Comparison of ENCODE assay signal across 8 cellular contexts in the genomic region with DNA sequence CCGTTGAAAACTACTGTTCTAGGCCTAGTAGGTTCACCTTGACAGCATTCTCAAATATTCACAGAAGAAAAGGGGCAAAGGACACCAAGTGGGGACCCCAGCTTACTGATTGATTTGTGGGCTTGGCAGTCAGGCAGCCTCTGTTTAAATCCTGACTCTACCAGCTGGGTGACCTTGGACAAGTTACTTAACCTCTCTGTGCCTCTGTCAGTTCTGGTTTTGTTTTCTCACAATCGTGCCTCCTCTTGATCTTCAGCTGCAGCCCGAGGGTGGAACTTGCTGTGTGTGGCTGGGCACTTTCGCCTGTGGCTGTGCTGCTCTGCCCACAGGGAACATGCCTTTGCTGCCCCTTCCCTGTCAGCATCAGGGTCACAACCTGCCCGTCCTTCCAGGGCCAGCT. TPM values are rescaled to one million over a fixed set of nuclear protein-coding genes. Genes with fewer than 3 reads are reported as not detected.
DNase-seq lines count a peak whose midpoint lies in the region; ATAC-seq, FAIRE-seq and TF ChIP-seq lines count a peak whose summit lies in the region.

No MANE protein-coding gene starts in this region.

- no peak overlapping the region for H3K18ac ChIP-seq in IMR-90 (ENCODE audit: low read depth, low read length)

- no peak overlapping the region for H2AK5ac ChIP-seq in IMR-90 (ENCODE audit: low read depth, low read length)

- H3K23ac ChIP-seq in IMR-90 (ENCODE audit: low read depth, low read length) = no peak overlapping the region

- intact Hi-C loops in activated naive CD4-positive, alpha-beta T cell treated with anti-CD3 and anti-CD28 coated beads for 36 hours (cut with micrococcal nuclease) = loop anchor here (2.0 to 10.0 kb wide), 3 partner anchors 17 to 219 kb away; a partner anchor contains a TSS
- intact Hi-C loops in IMR-90 (cut with micrococcal nuclease) (no loop called here), GM12878 (cut with micrococcal nuclease; ENCODE audit: unreplicated experiment) (no loop called here), posterior cingulate gyrus (cut with DNase I) (no loop called here)

- H2BK20ac ChIP-seq in IMR-90 (ENCODE audit: low read depth, low read length) = no peak overlapping the region

- H3K79me2 ChIP-seq in GM12878 (ENCODE audit: control insufficient read depth, insufficient read depth, low read length) = no peaks in the 10 kb centered on the region

- ATAC-seq in IMR-90 (ENCODE audit: low read depth) (no peak), GM12878 (peak; percentile 54), thoracic aorta (ENCODE audit: insufficient number of reproducible peaks, low FRiP score, low read depth) (no peak), HG03565 (IDR thresholded peaks at IDR 0.05; ENCODE audit: unreplicated experiment) (no peak), HG02642 (IDR thresholded peaks at IDR 0.05; ENCODE audit: poor library complexity, unreplicated experiment) (no peak)

- no peak overlapping the region for H3K4ac ChIP-seq in IMR-90 (ENCODE audit: low read depth, low read length)

- H3K9me3 Mint-ChIP-seq in activated naive CD4-positive, alpha-beta T cell treated with anti-CD3 and anti-CD28 coated beads, Interleukin-2, amount 50 U/mL, for 24 hours = no peaks in the 10 kb centered on the region
- H3K9me3 Mint-ChIP-seq in activated naive CD4-positive, alpha-beta T cell treated with anti-CD3 and anti-CD28 coated beads for 36 hours = no peaks in the 10 kb centered on the region

- SMC1A ChIA-PET in GM12878 (lab: Charles Lee; ENCODE audit: uncharacterized antibody, unreplicated experiment) = interaction anchor here (1.2 kb wide), 1 partner anchor 138 kb away, joined by 3 read pairs; no protein-coding TSS in a partner anchor

- FAIRE-seq in GM12878 (lab: Jason Lieb, UNC) = no peak

- H3K4me1 ChIP-seq in IMR-90 (ENCODE audit: control insufficient read depth, insufficient read depth, low read length) (peaks cover 3% of the 10 kb centered on the region; the same call in 1 of the 2 replicates), GM12878 (ENCODE audit: control insufficient read depth, insufficient read depth, low read length) (peaks cover 18% of the 10 kb centered on the region), thoracic aorta (ENCODE audit: control insufficient read depth in 1 of 2, low read depth in 2 of 2) (no peaks in the 10 kb centered on the region)

- H4K5ac ChIP-seq in IMR-90 (ENCODE audit: low read depth, low read length) = no peak overlapping the region

- H2AFZ ChIP-seq in IMR-90 (replicated peaks; ENCODE audit: low read length, poor library complexity) (no peak overlapping the region), GM12878 (ENCODE audit: control insufficient read depth, low read depth, low read length) (peak overlapping the region; percentile 62; the same call in 1 of the 2 replicates)

- RAD21 ChIA-PET in GM12878 (lab: Charles Lee; ENCODE audit: unreplicated experiment) = interaction anchor here (1.3 kb wide), 1 partner anchor 398 kb away, joined by 3 read pairs; no protein-coding TSS in a partner anchor

- peak overlapping the region; percentile 78 for H2AK9ac ChIP-seq in IMR-90 (replicated peaks; ENCODE audit: low read depth, low read length, poor library complexity)

- dilution Hi-C loops in IMR-90 (cut with HindIII; ENCODE audit: low sequenced_read_pairs, unreplicated experiment) = no loop called here

- POLR2A ChIA-PET in IMR-90 (lab: Charles Lee; ENCODE audit: unreplicated experiment) = no interaction called here
- POLR2A ChIA-PET in GM12878 (lab: Charles Lee) = no interaction called here

- H3K27me3 Mint-ChIP-seq in activated naive CD4-positive, alpha-beta T cell treated with anti-CD3 and anti-CD28 coated beads, Interleukin-2, amount 50 U/mL, for 24 hours = no peaks in the 10 kb centered on the region
- H3K27me3 Mint-ChIP-seq in activated naive CD4-positive, alpha-beta T cell treated with anti-CD3 and anti-CD28 coated beads for 36 hours (ENCODE audit: low read depth) = peaks cover 9% of the 10 kb centered on the region

- H3K27ac ChIP-seq in IMR-90 (ENCODE audit: insufficient read depth, low read length) (no peak overlapping the region), GM12878 (ENCODE audit: control insufficient read depth, insufficient read depth) (no peak overlapping the region), thoracic aorta (no peak overlapping the region)

- peaks cover 32% of the 10 kb centered on the region for H3K4me1 Mint-ChIP-seq in activated naive CD4-positive, alpha-beta T cell treated with anti-CD3 and anti-CD28 coated beads, Interleukin-2, amount 50 U/mL, for 24 hours
- H3K4me1 Mint-ChIP-seq in activated naive CD4-positive, alpha-beta T cell treated with anti-CD3 and anti-CD28 coated beads for 36 hours (ENCODE audit: low read depth) = peaks cover 24% of the 10 kb centered on the region

- WGBS in IMR-90 (ENCODE audit: extremely low coverage in 2 of 2, insufficient read length in 1 of 2), 2 experiments = 61% methylated on average over 4 of the region's 5 CpGs; no CpG with 5 or more reads in 1 of the 2 experiments
- WGBS in GM12878 (ENCODE audit: insufficient coverage, insufficient replicate concordance, low lambda C conversion rate, missing lambda C conversion rate) = 20% methylated on average over 5 of the region's 5 CpGs

- no peak overlapping the region for H4K91ac ChIP-seq in IMR-90 (ENCODE audit: insufficient read depth, low read depth, low read length)

- no peak for TF ChIP-seq POLR2A in IMR-90 (IDR thresholded peaks at IDR 0.05; ENCODE audit: low read depth, low read length)
- TF ChIP-seq POLR2A in GM12878 (IDR thresholded peaks at IDR 0.05; ENCODE audit: low read depth, low read length) = no peak

- H2BK120ac ChIP-seq in IMR-90 (ENCODE audit: low read depth, low read length) = no peak overlapping the region

- H3K9ac ChIP-seq in IMR-90 (ENCODE audit: low read depth, low read length) (no peak overlapping the region), GM12878 (ENCODE audit: control insufficient read depth, insufficient read depth, low read length) (no peak overlapping the region)

- H3K4me3 Mint-ChIP-seq in activated naive CD4-positive, alpha-beta T cell treated with anti-CD3 and anti-CD28 coated beads, Interleukin-2, amount 50 U/mL, for 24 hours = peak overlapping the region; percentile 54
- no peak overlapping the region for H3K4me3 Mint-ChIP-seq in activated naive CD4-positive, alpha-beta T cell treated with anti-CD3 and anti-CD28 coated beads for 36 hours

- H3K14ac ChIP-seq in IMR-90 (replicated peaks; ENCODE audit: low read depth, low read length) = no peak overlapping the region

- DNase-seq in activated naive CD4-positive, alpha-beta T cell treated with anti-CD3 and anti-CD28 coated beads for 36 hours = no peak
- DNase-seq in IMR-90 (no peak), GM12878 (ENCODE audit: low read depth, low spot score) (no peak), thoracic aorta (ENCODE audit: low spot score) (no peak), posterior cingulate gyrus (no peak)

- H2BK5ac ChIP-seq in IMR-90 (ENCODE audit: low read depth, low read length, poor library complexity, severe bottlenecking) = no peak overlapping the region

- no peaks in the 10 kb centered on the region for H3K79me1 ChIP-seq in IMR-90 (ENCODE audit: low read depth in 1 of 2, low read length in 2 of 2)

- no peak overlapping the region for H3K27ac Mint-ChIP-seq in activated naive CD4-positive, alpha-beta T cell treated with anti-CD3 and anti-CD28 coated beads, Interleukin-2, amount 50 U/mL, for 24 hours
- H3K27ac Mint-ChIP-seq in activated naive CD4-positive, alpha-beta T cell treated with anti-CD3 and anti-CD28 coated beads for 36 hours = no peak overlapping the region

- H2BK15ac ChIP-seq in IMR-90 (ENCODE audit: low read depth, low read length) = no peak overlapping the region

- CTCF ChIA-PET in activated naive CD4-positive, alpha-beta T cell treated with anti-CD3 and anti-CD28 coated beads for 36 hours (lab: Charles Lee) = interaction anchor here (0.6 to 1.5 kb wide), 5 partner anchors 14 to 91 kb away, joined by 3 to 18 read pairs (median 4); no protein-coding TSS in a partner anchor
- CTCF ChIA-PET in IMR-90 (lab: Yijun Ruan, JAX) (no interaction called here), GM12878 (lab: Yijun Ruan, JAX) (no interaction called here)

- no peak for TF ChIP-seq EP300 in GM12878 (IDR thresholded peaks at IDR 0.05; ENCODE audit: borderline replicate concordance in 1 of 2, control insufficient read depth in 1 of 2, low read depth in 2 of 2, low read length in 2 of 2)

- H3K9me3 ChIP-seq in IMR-90 (ENCODE audit: control insufficient read depth, insufficient read depth, low read length) (no peaks in the 10 kb centered on the region), GM12878 (replicated peaks; ENCODE audit: control insufficient read depth, insufficient read depth, low read length) (no peaks in the 10 kb centered on the region), thoracic aorta (no peaks in the 10 kb centered on the region)

- H3K56ac ChIP-seq in IMR-90 (ENCODE audit: extremely low read depth, insufficient read depth, low read length) = no peak overlapping the region

- no peaks in the 10 kb centered on the region for H3K9me1 ChIP-seq in IMR-90 (ENCODE audit: insufficient read depth, low read length)

- TF ChIP-seq RAD21 in IMR-90 (IDR thresholded peaks at IDR 0.05; ENCODE audit: low read length) (no peak), GM12878 (IDR thresholded peaks at IDR 0.05; ENCODE audit: insufficient read depth, low read depth, low read length) (no peak)

- BruUV-seq in IMR-90 (replicated peaks; lab: Mats Ljungman, UMichigan) (no TSS peak), GM12878 (replicated peaks; lab: Mats Ljungman, UMichigan) (no TSS peak)

- H4K20me1 ChIP-seq in IMR-90 (ENCODE audit: insufficient read depth, low read length) = peaks cover 2% of the 10 kb centered on the region; the same call in 1 of the 2 replicates
- H4K20me1 ChIP-seq in GM12878 (ENCODE audit: control insufficient read depth, insufficient read depth) = no peaks in the 10 kb centered on the region

- no peaks in the 10 kb centered on the region for H3K36me3 ChIP-seq in IMR-90 (ENCODE audit: control insufficient read depth, insufficient read depth, low read length)
- H3K36me3 ChIP-seq in GM12878 (ENCODE audit: control insufficient read depth in 2 of 2, insufficient read depth in 2 of 2, low read length in 1 of 2) = no peaks in the 10 kb centered on the region
- H3K36me3 ChIP-seq in thoracic aorta = no peaks in the 10 kb centered on the region

- peaks cover 1% of the 10 kb centered on the region; the same call in 1 of the 2 replicates for H3K27me3 ChIP-seq in IMR-90 (ENCODE audit: control insufficient read depth, insufficient read depth, low read length)
- H3K27me3 ChIP-seq in GM12878 (replicated peaks in 1 of 2; ENCODE audit: control insufficient read depth in 2 of 2, insufficient read depth in 2 of 2, low read length in 1 of 2) = no peaks in the 10 kb centered on the region
- no peaks in the 10 kb centered on the region for H3K27me3 ChIP-seq in thoracic aorta (replicated peaks; ENCODE audit: insufficient read depth)

- TF ChIP-seq CTCF in IMR-90 (conservative IDR thresholded peaks at IDR 0.05; ENCODE audit: low read depth, low read length) = no peak
- TF ChIP-seq CTCF in GM12878 (IDR thresholded peaks at IDR 0.05 in 2 of 3, conservative IDR thresholded peaks at IDR 0.05 in 1 of 3; ENCODE audit: control insufficient read depth in 2 of 3, extremely low read depth in 1 of 3, insufficient read depth in 1 of 3, low read depth in 3 of 3, low read length in 3 of 3) = no peak
- no peak for TF ChIP-seq CTCF in thoracic aorta (IDR thresholded peaks at IDR 0.05)

- H3K36me3 Mint-ChIP-seq in activated naive CD4-positive, alpha-beta T cell treated with anti-CD3 and anti-CD28 coated beads, Interleukin-2, amount 50 U/mL, for 24 hours = no peaks in the 10 kb centered on the region
- H3K36me3 Mint-ChIP-seq in activated naive CD4-positive, alpha-beta T cell treated with anti-CD3 and anti-CD28 coated beads for 36 hours (ENCODE audit: low read depth) = no peaks in the 10 kb centered on the region

- no peak overlapping the region for H3K4me3 ChIP-seq in IMR-90 (ENCODE audit: insufficient read depth, low read depth, low read length)
- H3K4me3 ChIP-seq in GM12878 = peak overlapping the region; percentile 51; the same call in 1 of the 2 replicates
- peak overlapping the region; percentile 47 for H3K4me3 ChIP-seq in thoracic aorta

- in situ Hi-C loops in IMR-90 (cut with MboI; ENCODE audit: low sequenced_read_pairs) (no loop called here), GM12878 (cut with MboI) (no loop called here)

- no peak overlapping the region for H3K4me2 ChIP-seq in IMR-90 (ENCODE audit: low read depth, low read length)
- peak overlapping the region; percentile 88 for H3K4me2 ChIP-seq in GM12878 (ENCODE audit: control insufficient read depth, insufficient read depth)

- no peak overlapping the region for H4K8ac ChIP-seq in IMR-90 (ENCODE audit: low read depth in 2 of 2, low read length in 2 of 2)

RNA-seq across cellular contexts. Expression of a gene that starts 17.8 kb away (rescaled TPM):
- under 1 TPM; 0.81 to 0.86 TPM for total RNA-seq in activated naive CD4-positive, alpha-beta T cell treated with anti-CD3 and anti-CD28 coated beads for 36 hours
- total RNA-seq in IMR-90 (2012; rRNA removed) (4.7 and 5.7 TPM in 2 replicates), GM12878 (2014; rRNA removed) (0.49 and 0.68 TPM in 2 replicates), GM12878 (2014; rRNA removed; fragmentation: Illumina TruSeq; extraction: Trizol) (0.36 and 0.37 TPM in 2 replicates), GM12878 (2021) (0.95 and 0.98 TPM in 2 replicates), thoracic aorta (10 to 100 TPM; 10.0 to 12.4 TPM)
- polyA plus RNA-seq in IMR-90 (2012; rRNA removed) (7.5 and 8.6 TPM in 2 replicates), GM12878 (2011; rRNA removed) (not detected in 2 replicates), GM12878 (2014; fragmentation: Illumina TruSeq; extraction: Trizol) (0.54 and 0.95 TPM in 2 replicates), GM12878 (2014; fragmentation: Nextera tagmentation; extraction: Ambion mirVana) (under 1 TPM in 1 of 2 experiments, not detected in 1; 0.03 TPM), GM12878 (2014; rRNA removed) (0.78 and 1.5 TPM in 2 replicates), GM12878 (2016; fragmentation: Nextera tagmentation; extraction: Ambion mirVana) (under 1 TPM; 0.24 to 0.43 TPM)
- 3.4 and 3.8 TPM in 2 replicates for polyA plus RNA-seq in IMR-90 (2012; cell fraction: cytosol; rRNA removed)
- polyA plus RNA-seq in IMR-90 (2012; cell fraction: nucleus; rRNA removed; ENCODE audit: low replicate concordance) = 28.2 and 37.6 TPM in 2 replicates
- 1.7 and 2.3 TPM in 2 replicates for total RNA-seq in GM12878 (2013; cell fraction: nucleolus; rRNA removed)
- 0.34 TPM for polyA plus RNA-seq in GM12878 (2011; ENCODE audit: low read depth)
- 0.02 and 0.06 TPM in 2 replicates for polyA plus RNA-seq in GM12878 (2011; cell fraction: cytosol; rRNA removed)
- 0.16 and 0.24 TPM in 2 replicates for polyA plus RNA-seq in GM12878 (2011; cell fraction: nucleus; rRNA removed)
- 0.51 and 1.2 TPM in 2 replicates for polyA plus RNA-seq in GM12878 (2012)
- polyA minus RNA-seq in GM12878 (2011; rRNA and poly(A)+ RNA removed) = not detected in 2 replicates
- 3.5 and 4.5 TPM in 2 replicates for polyA minus RNA-seq in GM12878 (2011; cell fraction: cytosol; rRNA and poly(A)+ RNA removed)
- 0.36 and 0.38 TPM in 2 replicates for polyA minus RNA-seq in GM12878 (2011; cell fraction: nucleus; rRNA and poly(A)+ RNA removed)
